In the genomic region with DNA sequence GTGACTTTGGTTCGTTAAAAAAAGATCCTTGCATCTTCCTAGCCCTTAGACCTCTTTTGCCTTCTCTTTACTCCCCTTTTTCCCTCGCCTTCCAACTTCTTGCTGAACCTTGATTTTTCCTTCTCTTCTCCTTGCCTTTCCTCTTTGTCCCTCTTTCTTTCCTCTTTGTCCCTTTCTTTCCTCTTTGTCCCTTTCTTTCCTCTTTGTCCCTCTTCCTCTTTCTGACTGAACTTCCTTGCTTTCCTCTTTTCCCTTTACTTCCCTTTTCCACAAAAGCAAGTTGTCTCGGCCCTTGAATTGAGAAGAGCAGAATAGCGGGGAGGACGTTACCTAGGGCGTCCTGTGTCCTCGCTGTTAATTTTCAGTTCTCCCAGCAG, we compare ENCODE assay signal across 2 cellular contexts.
TF ChIP-seq lines count a peak whose summit lies in the region.

No MANE protein-coding gene starts in this region.

TF ChIP-seq in HEK293, 187 proteins besides CTCF, POLR2A, EP300 and RAD21 (continued from another document and continues in another):
- TF ChIP-seq, protein P1, sequence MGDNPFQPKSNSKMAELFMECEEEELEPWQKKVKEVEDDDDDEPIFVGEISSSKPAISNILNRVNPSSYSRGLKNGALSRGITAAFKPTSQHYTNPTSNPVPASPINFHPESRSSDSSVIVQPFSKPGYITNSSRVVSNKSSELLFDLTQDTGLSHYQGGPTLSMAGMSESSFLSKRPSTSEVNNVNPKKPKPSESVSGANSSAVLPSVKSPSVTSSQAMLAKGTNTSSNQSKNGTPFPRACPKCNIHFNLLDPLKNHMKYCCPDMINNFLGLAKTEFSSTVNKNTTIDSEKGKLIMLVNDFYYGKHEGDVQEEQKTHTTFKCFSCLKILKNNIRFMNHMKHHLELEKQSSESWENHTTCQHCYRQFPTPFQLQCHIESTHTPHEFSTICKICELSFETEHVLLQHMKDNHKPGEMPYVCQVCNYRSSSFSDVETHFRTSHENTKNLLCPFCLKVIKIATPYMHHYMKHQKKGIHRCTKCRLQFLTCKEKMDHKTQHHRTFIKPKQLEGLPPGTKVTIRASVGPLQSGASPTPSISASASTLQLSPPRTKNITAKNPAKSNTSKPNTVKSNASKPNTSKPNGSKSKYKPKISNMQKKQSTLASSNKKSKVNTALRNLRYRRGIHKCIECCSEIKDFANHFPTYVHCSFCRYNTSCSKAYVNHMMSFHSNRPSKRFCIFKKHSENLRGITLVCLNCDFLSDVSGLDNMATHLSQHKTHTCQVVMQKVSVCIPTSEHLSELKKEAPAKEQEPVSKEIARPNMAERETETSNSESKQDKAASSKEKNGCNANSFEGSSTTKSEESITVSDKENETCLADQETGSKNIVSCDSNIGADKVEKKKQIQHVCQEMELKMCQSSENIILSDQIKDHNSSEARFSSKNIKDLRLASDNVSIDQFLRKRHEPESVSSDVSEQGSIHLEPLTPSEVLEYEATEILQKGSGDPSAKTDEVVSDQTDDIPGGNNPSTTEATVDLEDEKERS (tag by site-specific recombination; IDR thresholded peaks at IDR 0.05) = no peak
- TF ChIP-seq ZNF140 (tag by site-specific recombination; IDR thresholded peaks at IDR 0.05) = peak; percentile 78; the same call in 1 of the 2 replicates
- TF ChIP-seq ZNF16 (tag by site-specific recombination; IDR thresholded peaks at IDR 0.05; ENCODE audit: low read depth) = no peak
- no peak for TF ChIP-seq ZNF521 (tag by site-specific recombination; IDR thresholded peaks at IDR 0.05)
- TF ChIP-seq ZNF768 (tag by site-specific recombination; IDR thresholded peaks at IDR 0.05) = no peak
- peak; percentile 50; the same call in 1 of the 2 replicates for TF ChIP-seq ZEB2 (tag by site-specific recombination; IDR thresholded peaks at IDR 0.05)
- TF ChIP-seq WT1 (tag by site-specific recombination; IDR thresholded peaks at IDR 0.05) = no peak
- TF ChIP-seq ZNF76 (tag by site-specific recombination; IDR thresholded peaks at IDR 0.05; ENCODE audit: borderline replicate concordance, low read depth) = no peak
- no peak for TF ChIP-seq SP7 (tag by site-specific recombination; IDR thresholded peaks at IDR 0.05)
- TF ChIP-seq ZNF341 (tag by site-specific recombination; IDR thresholded peaks at IDR 0.05; ENCODE audit: low read depth) = peak; percentile 65
- no peak for TF ChIP-seq ZNF548 (tag by site-specific recombination; IDR thresholded peaks at IDR 0.05)
- no peak for TF ChIP-seq ZNF596 (tag by site-specific recombination; IDR thresholded peaks at IDR 0.05)
- TF ChIP-seq ZNF626 (tag by site-specific recombination; IDR thresholded peaks at IDR 0.05) = no peak
- TF ChIP-seq, protein P2, sequence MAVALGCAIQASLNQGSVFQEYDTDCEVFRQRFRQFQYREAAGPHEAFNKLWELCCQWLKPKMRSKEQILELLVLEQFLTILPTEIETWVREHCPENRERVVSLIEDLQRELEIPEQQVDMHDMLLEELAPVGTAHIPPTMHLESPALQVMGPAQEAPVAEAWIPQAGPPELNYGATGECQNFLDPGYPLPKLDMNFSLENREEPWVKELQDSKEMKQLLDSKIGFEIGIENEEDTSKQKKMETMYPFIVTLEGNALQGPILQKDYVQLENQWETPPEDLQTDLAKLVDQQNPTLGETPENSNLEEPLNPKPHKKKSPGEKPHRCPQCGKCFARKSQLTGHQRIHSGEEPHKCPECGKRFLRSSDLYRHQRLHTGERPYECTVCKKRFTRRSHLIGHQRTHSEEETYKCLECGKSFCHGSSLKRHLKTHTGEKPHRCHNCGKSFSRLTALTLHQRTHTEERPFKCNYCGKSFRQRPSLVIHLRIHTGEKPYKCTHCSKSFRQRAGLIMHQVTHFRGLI (tag by site-specific recombination; IDR thresholded peaks at IDR 0.05) = no peak
- TF ChIP-seq ZSCAN30 (tag by site-specific recombination; IDR thresholded peaks at IDR 0.05) = no peak
- TF ChIP-seq, protein P3, sequence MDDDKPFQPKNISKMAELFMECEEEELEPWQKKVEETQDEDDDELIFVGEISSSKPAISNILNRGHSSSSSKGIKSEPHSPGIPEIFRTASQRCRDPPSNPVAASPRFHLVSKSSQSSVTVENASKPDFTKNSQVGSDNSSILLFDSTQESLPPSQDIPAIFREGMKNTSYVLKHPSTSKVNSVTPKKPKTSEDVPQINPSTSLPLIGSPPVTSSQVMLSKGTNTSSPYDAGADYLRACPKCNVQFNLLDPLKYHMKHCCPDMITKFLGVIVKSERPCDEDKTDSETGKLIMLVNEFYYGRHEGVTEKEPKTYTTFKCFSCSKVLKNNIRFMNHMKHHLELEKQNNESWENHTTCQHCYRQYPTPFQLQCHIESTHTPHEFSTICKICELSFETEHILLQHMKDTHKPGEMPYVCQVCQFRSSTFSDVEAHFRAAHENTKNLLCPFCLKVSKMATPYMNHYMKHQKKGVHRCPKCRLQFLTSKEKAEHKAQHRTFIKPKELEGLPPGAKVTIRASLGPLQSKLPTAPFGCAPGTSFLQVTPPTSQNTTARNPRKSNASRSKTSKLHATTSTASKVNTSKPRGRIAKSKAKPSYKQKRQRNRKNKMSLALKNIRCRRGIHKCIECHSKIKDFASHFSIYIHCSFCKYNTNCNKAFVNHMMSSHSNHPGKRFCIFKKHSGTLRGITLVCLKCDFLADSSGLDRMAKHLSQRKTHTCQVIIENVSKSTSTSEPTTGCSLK (tag by site-specific recombination; IDR thresholded peaks at IDR 0.05) = no peak
- 0 out of 2 replicates have a peak, but pooled peaks have one; percentile 48 for TF ChIP-seq ZNF501 (tag by site-specific recombination; IDR thresholded peaks at IDR 0.05)
- TF ChIP-seq, protein P4, sequence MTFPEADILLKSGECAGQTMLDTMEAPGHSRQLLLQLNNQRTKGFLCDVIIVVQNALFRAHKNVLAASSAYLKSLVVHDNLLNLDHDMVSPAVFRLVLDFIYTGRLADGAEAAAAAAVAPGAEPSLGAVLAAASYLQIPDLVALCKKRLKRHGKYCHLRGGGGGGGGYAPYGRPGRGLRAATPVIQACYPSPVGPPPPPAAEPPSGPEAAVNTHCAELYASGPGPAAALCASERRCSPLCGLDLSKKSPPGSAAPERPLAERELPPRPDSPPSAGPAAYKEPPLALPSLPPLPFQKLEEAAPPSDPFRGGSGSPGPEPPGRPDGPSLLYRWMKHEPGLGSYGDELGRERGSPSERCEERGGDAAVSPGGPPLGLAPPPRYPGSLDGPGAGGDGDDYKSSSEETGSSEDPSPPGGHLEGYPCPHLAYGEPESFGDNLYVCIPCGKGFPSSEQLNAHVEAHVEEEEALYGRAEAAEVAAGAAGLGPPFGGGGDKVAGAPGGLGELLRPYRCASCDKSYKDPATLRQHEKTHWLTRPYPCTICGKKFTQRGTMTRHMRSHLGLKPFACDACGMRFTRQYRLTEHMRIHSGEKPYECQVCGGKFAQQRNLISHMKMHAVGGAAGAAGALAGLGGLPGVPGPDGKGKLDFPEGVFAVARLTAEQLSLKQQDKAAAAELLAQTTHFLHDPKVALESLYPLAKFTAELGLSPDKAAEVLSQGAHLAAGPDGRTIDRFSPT (tag by site-specific recombination; IDR thresholded peaks at IDR 0.05) = no peak
- 0 out of 2 replicates have a peak, but pooled peaks have one; percentile 17 for TF ChIP-seq ZFP69B (tag by site-specific recombination; IDR thresholded peaks at IDR 0.05)
- TF ChIP-seq ZNF169 (tag by site-specific recombination; IDR thresholded peaks at IDR 0.05) = no peak

TF ChIP-seq in GM12878, 131 proteins besides CTCF, POLR2A, EP300 and RAD21 (continued from another document and continues in another):
- TF ChIP-seq, protein P5, sequence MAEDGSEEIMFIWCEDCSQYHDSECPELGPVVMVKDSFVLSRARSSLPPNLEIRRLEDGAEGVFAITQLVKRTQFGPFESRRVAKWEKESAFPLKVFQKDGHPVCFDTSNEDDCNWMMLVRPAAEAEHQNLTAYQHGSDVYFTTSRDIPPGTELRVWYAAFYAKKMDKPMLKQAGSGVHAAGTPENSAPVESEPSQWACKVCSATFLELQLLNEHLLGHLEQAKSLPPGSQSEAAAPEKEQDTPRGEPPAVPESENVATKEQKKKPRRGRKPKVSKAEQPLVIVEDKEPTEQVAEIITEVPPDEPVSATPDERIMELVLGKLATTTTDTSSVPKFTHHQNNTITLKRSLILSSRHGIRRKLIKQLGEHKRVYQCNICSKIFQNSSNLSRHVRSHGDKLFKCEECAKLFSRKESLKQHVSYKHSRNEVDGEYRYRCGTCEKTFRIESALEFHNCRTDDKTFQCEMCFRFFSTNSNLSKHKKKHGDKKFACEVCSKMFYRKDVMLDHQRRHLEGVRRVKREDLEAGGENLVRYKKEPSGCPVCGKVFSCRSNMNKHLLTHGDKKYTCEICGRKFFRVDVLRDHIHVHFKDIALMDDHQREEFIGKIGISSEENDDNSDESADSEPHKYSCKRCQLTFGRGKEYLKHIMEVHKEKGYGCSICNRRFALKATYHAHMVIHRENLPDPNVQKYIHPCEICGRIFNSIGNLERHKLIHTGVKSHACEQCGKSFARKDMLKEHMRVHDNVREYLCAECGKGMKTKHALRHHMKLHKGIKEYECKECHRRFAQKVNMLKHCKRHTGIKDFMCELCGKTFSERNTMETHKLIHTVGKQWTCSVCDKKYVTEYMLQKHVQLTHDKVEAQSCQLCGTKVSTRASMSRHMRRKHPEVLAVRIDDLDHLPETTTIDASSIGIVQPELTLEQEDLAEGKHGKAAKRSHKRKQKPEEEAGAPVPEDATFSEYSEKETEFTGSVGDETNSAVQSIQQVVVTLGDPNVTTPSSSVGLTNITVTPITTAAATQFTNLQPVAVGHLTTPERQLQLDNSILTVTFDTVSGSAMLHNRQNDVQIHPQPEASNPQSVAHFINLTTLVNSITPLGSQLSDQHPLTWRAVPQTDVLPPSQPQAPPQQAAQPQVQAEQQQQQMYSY (CRISPR knock-in tag; IDR thresholded peaks at IDR 0.05) = no peak
- TF ChIP-seq HDAC2 (IDR thresholded peaks at IDR 0.05) (no peak), NRF1 (conservative IDR thresholded peaks at IDR 0.05; ENCODE audit: low read depth, low read length) (no peak), TAF1 (IDR thresholded peaks at IDR 0.05; ENCODE audit: borderline replicate concordance, low read depth, low read length) (no peak), TCF7 (IDR thresholded peaks at IDR 0.05; ENCODE audit: borderline replicate concordance) (no peak), BRCA1 (IDR thresholded peaks at IDR 0.05; ENCODE audit: low read depth, low read length) (no peak), POLR2AphosphoS5 (IDR thresholded peaks at IDR 0.05; ENCODE audit: low read length) (no peak), SPI1 (IDR thresholded peaks at IDR 0.05; ENCODE audit: borderline replicate concordance, insufficient read depth, low read depth, low read length) (peak; percentile 16; the same call in 1 of the 2 replicates), SMAD5 (IDR thresholded peaks at IDR 0.05; ENCODE audit: low read depth) (no peak), CBFB (IDR thresholded peaks at IDR 0.05; ENCODE audit: low read depth) (no peak), LARP7 (IDR thresholded peaks at IDR 0.05) (no peak), JUND (IDR thresholded peaks at IDR 0.05; ENCODE audit: low read depth, low read length) (no peak), ESRRA (IDR thresholded peaks at IDR 0.05; ENCODE audit: low read length) (no peak), YY1 (IDR thresholded peaks at IDR 0.05; ENCODE audit: low read depth, low read length) (no peak), RCOR1 (conservative IDR thresholded peaks at IDR 0.05; ENCODE audit: low read depth, low read length) (no peak), NR2F1 (conservative IDR thresholded peaks at IDR 0.05) (no peak), MXI1 (IDR thresholded peaks at IDR 0.05; ENCODE audit: low read depth, low read length) (0 out of 2 replicates have a peak, but pooled peaks have one; percentile 7), RFX5 (IDR thresholded peaks at IDR 0.05; ENCODE audit: low read depth, low read length) (no peak), BACH1 (IDR thresholded peaks at IDR 0.05; ENCODE audit: borderline replicate concordance) (no peak), MTA2 (IDR thresholded peaks at IDR 0.05; ENCODE audit: low read depth) (peak; percentile 36; the same call in 1 of the 2 replicates), SREBF1 (IDR thresholded peaks at IDR 0.05; ENCODE audit: low read length) (no peak), ZNF217 (IDR thresholded peaks at IDR 0.05) (no peak)
- TF ChIP-seq, protein P6, sequence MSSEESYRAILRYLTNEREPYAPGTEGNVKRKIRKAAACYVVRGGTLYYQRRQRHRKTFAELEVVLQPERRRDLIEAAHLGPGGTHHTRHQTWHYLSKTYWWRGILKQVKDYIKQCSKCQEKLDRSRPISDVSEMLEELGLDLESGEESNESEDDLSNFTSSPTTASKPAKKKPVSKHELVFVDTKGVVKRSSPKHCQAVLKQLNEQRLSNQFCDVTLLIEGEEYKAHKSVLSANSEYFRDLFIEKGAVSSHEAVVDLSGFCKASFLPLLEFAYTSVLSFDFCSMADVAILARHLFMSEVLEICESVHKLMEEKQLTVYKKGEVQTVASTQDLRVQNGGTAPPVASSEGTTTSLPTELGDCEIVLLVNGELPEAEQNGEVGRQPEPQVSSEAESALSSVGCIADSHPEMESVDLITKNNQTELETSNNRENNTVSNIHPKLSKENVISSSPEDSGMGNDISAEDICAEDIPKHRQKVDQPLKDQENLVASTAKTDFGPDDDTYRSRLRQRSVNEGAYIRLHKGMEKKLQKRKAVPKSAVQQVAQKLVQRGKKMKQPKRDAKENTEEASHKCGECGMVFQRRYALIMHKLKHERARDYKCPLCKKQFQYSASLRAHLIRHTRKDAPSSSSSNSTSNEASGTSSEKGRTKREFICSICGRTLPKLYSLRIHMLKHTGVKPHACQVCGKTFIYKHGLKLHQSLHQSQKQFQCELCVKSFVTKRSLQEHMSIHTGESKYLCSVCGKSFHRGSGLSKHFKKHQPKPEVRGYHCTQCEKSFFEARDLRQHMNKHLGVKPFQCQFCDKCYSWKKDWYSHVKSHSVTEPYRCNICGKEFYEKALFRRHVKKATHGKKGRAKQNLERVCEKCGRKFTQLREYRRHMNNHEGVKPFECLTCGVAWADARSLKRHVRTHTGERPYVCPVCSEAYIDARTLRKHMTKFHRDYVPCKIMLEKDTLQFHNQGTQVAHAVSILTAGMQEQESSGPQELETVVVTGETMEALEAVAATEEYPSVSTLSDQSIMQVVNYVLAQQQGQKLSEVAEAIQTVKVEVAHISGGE (CRISPR knock-in tag; IDR thresholded peaks at IDR 0.05) = no peak
- TF ChIP-seq, protein P7, sequence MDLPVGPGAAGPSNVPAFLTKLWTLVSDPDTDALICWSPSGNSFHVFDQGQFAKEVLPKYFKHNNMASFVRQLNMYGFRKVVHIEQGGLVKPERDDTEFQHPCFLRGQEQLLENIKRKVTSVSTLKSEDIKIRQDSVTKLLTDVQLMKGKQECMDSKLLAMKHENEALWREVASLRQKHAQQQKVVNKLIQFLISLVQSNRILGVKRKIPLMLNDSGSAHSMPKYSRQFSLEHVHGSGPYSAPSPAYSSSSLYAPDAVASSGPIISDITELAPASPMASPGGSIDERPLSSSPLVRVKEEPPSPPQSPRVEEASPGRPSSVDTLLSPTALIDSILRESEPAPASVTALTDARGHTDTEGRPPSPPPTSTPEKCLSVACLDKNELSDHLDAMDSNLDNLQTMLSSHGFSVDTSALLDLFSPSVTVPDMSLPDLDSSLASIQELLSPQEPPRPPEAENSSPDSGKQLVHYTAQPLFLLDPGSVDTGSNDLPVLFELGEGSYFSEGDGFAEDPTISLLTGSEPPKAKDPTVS (IDR thresholded peaks at IDR 0.05; ENCODE audit: low read depth, low read length) = no peak
- TF ChIP-seq, protein P8, sequence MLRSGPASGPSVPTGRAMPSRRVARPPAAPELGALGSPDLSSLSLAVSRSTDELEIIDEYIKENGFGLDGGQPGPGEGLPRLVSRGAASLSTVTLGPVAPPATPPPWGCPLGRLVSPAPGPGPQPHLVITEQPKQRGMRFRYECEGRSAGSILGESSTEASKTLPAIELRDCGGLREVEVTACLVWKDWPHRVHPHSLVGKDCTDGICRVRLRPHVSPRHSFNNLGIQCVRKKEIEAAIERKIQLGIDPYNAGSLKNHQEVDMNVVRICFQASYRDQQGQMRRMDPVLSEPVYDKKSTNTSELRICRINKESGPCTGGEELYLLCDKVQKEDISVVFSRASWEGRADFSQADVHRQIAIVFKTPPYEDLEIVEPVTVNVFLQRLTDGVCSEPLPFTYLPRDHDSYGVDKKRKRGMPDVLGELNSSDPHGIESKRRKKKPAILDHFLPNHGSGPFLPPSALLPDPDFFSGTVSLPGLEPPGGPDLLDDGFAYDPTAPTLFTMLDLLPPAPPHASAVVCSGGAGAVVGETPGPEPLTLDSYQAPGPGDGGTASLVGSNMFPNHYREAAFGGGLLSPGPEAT (IDR thresholded peaks at IDR 0.05; ENCODE audit: low read depth) = peak; percentile 71
